8 cellular contexts compared by ENCODE assay signal in the genomic region with DNA sequence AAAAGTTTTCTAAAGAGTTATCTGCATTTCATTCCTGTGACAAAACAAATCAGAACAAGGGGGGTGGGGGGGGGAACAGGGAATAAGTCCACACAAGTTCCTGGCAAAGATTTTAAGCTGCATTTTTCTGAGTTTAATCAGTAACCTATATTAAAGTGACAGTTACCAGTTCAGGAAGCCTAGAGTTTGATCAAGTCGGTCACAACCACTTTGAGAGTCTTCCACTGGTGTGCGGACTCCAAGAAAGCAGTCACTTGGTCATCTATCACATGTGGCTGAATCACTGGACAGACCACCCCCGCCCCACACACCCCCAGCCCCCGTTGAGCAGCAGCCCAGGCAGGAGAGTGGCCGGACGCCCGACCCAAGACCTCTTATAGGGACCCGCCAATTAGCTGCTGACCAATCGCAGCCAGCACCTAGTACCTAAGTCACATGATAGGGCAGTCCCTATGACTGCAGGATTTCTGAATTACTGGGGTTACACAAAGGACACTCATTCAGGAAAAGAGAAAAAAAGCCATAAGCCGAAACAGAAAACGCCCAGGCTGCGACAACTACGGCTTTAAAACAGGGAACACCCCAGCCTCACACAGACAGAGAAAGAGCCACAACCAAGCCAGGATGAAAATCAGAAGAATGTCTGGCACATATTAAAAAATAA.
DNase-seq lines count a peak whose midpoint lies in the region; ATAC-seq and TF ChIP-seq lines count a peak whose summit lies in the region.

No MANE protein-coding gene starts in this region.

- no peaks in the 10 kb centered on the region for H3K36me3 Mint-ChIP-seq in T-helper 17 cell (ENCODE audit: low read depth)

- peak overlapping the region; percentile 95 for H3K27ac Mint-ChIP-seq in T-helper 17 cell

- peak overlapping the region; percentile 44 for H3K4me3 ChIP-seq in effector memory CD4-positive, alpha-beta T cell (ENCODE audit: insufficient read depth, low read depth, low read length, poor library complexity, severe bottlenecking)
- peak overlapping the region; percentile 61 to 84 for H3K4me3 ChIP-seq in mucosa of rectum (ENCODE audit: low read length in 2 of 2)
- peak overlapping the region; percentile 22 to 52 (median 38) for H3K4me3 ChIP-seq in tibial nerve

- DNase-seq in COLO829 (ENCODE audit: low spot score) = peak; percentile 93
- DNase-seq in T-helper 17 cell = peak in 1 of 3 donors; percentile 10
- DNase-seq in effector memory CD4-positive, alpha-beta T cell = peak in 2 of 3 donors; percentile 27 to 31
- peak; percentile 36 to 49 for DNase-seq in tibial nerve (ENCODE audit: low spot score in 2 of 2)
- no peak for DNase-seq in NCI-H1694 treated with DMSO at 0.1 percent for 48 hours (lab: John Stamatoyannopoulos, UW)

- peak overlapping the region; percentile 89 for H3K4me3 Mint-ChIP-seq in T-helper 17 cell

- 4 to 43% methylated on average over 6 to 13 of the region's 13 CpGs for WGBS in tibial nerve, 2 donors

- ATAC-seq in GM19328 (IDR thresholded peaks at IDR 0.05; ENCODE audit: unreplicated experiment) (peak; percentile 73), HG03354 (IDR thresholded peaks at IDR 0.05; ENCODE audit: poor library complexity, severe bottlenecking, unreplicated experiment) (peak; percentile 88), T-helper 17 cell (peak; percentile 50)

- TF ChIP-seq POLR2A in tibial nerve (IDR thresholded peaks at IDR 0.05) = peak in 1 of 2 donors; percentile 63

- peak overlapping the region; percentile 76 for H3K27ac ChIP-seq in effector memory CD4-positive, alpha-beta T cell (ENCODE audit: insufficient read depth, low read length, poor library complexity, severe bottlenecking)
- H3K27ac ChIP-seq in mucosa of rectum (ENCODE audit: low read depth in 2 of 2, low read length in 2 of 2) = peak overlapping the region; percentile 80 to 81
- peak overlapping the region; percentile 39 to 93 (median 82) for H3K27ac ChIP-seq in tibial nerve

- peak overlapping the region; percentile 69 to 72 for H3K9ac ChIP-seq in mucosa of rectum (ENCODE audit: low read depth in 1 of 2, low read length in 2 of 2)

- H3K27me3 Mint-ChIP-seq in T-helper 17 cell = no peaks in the 10 kb centered on the region

- H3K36me3 ChIP-seq in effector memory CD4-positive, alpha-beta T cell (ENCODE audit: control insufficient read depth, insufficient read depth, low read length) = no peaks in the 10 kb centered on the region
- H3K36me3 ChIP-seq in mucosa of rectum (ENCODE audit: control insufficient read depth in 2 of 2, insufficient read depth in 2 of 2, low read length in 2 of 2) (no peaks in the 10 kb centered on the region), tibial nerve (no peaks in the 10 kb centered on the region)

- TF ChIP-seq CTCF in tibial nerve (IDR thresholded peaks at IDR 0.05) = no peak

- H3K9me3 ChIP-seq in T-helper 17 cell (ENCODE audit: control insufficient read depth, low read length, poor library complexity, severe bottlenecking) = no peaks in the 10 kb centered on the region
- H3K9me3 ChIP-seq in effector memory CD4-positive, alpha-beta T cell (ENCODE audit: control insufficient read depth, low read length) = no peaks in the 10 kb centered on the region
- H3K9me3 ChIP-seq in mucosa of rectum (ENCODE audit: control insufficient read depth in 2 of 2, low read length in 2 of 2) = no peaks in the 10 kb centered on the region
- H3K9me3 ChIP-seq in tibial nerve = no peaks in the 10 kb centered on the region

- H3K4me1 ChIP-seq in effector memory CD4-positive, alpha-beta T cell (ENCODE audit: control insufficient read depth, insufficient read depth, low read length, poor library complexity, severe bottlenecking) = peaks cover 10% of the 10 kb centered on the region
- peaks cover 3 to 16% of the 10 kb centered on the region in 2 donors for H3K4me1 ChIP-seq in mucosa of rectum (ENCODE audit: control insufficient read depth in 2 of 2, insufficient read depth in 2 of 2, low read length in 2 of 2)
- peaks cover 0 to 12% (median 0%) of the 10 kb centered on the region in 4 donors for H3K4me1 ChIP-seq in tibial nerve

- H3K27me3 ChIP-seq in effector memory CD4-positive, alpha-beta T cell (replicated peaks; ENCODE audit: control insufficient read depth, insufficient read depth, low read length, poor library complexity, severe bottlenecking) = no peaks in the 10 kb centered on the region
- H3K27me3 ChIP-seq in mucosa of rectum (ENCODE audit: control insufficient read depth in 2 of 2, insufficient read depth in 2 of 2, low read length in 2 of 2) (peaks cover 0 to 5% of the 10 kb centered on the region in 2 donors), tibial nerve (peaks cover 0 to 11% of the 10 kb centered on the region in 2 donors)

- H3K4me1 Mint-ChIP-seq in T-helper 17 cell = peaks cover 30% of the 10 kb centered on the region

- TF ChIP-seq EP300 in tibial nerve (IDR thresholded peaks at IDR 0.05) = peak in 1 of 2 donors; percentile 70
